16 cellular contexts compared by ENCODE assay signal in the genomic region with DNA sequence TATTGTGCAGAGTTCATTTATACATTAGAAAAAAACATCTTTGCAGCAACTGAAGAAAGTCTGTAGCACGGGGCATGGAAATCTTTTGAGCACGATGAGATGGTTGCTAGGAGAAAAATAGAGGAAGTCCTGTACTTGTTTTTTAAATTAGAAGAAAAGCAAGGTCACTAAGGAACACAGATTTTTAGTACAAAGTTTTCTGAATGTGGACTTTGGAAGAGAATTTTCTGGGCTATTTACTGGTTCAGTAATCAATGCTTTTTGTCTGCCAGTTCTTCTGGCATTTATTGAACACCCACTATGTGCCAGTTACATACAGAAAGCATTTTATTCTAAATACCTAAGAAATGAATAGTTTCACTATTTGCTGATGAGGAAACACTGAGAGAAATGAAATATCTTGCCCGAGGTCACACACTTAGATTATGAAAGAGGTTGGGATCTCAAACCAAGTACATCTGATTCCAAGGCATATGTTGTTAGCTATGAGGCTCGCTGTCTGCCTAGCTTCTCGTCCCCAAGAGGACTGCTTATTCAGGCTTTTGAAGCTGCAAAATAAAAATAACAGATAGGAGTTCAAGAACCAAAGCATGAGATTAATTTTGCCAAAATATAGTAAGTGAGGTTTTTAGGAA. TPM values are rescaled to one million over a fixed set of nuclear protein-coding genes. Genes with fewer than 3 reads are reported as not detected.
DNase-seq lines count a peak whose midpoint lies in the region; ATAC-seq, FAIRE-seq and TF ChIP-seq lines count a peak whose summit lies in the region.
"Had no signal": no experiment of that assay in that cellular context is flagged by ENCODE, and none has a peak within 500 bp of the region (broad histone marks: within the 10 kb centered on the region; RNA-seq: fewer than 3 reads in every experiment).

No MANE protein-coding gene starts in this region.

- FAIRE-seq in endothelial cell of umbilical vein (lab: Jason Lieb, UNC) (no peak), small intestine (lab: Jason Lieb, UNC) (no peak)
- FAIRE-seq: RCC 7860 had no signal

- dilution Hi-C loops in endothelial cell of umbilical vein (cut with MboI; ENCODE audit: extremely low pct_ligation_motif_present, low sequenced_read_pairs) = no loop called here

- no peak for TF ChIP-seq POLR2A in endothelial cell of umbilical vein (IDR thresholded peaks at IDR 0.05; ENCODE audit: low read depth, low read length)

- H3K27me3 ChIP-seq in endothelial cell of umbilical vein (ENCODE audit: control insufficient read depth in 2 of 2, insufficient read depth in 2 of 2, low read length in 2 of 2) = peaks cover 0 to 2% of the 10 kb centered on the region in 2 experiments
- no peaks in the 10 kb centered on the region for H3K27me3 ChIP-seq in small intestine (ENCODE audit: control insufficient read depth in 2 of 2, insufficient read depth in 2 of 2, low read length in 2 of 2)
- no peaks in the 10 kb centered on the region for H3K27me3 ChIP-seq in tibial artery

- H3K9ac ChIP-seq in endothelial cell of umbilical vein (replicated peaks; ENCODE audit: extremely low read depth, insufficient read depth, low read length) = no peak overlapping the region

- intact Hi-C loops in endothelial cell of umbilical vein (cut with micrococcal nuclease) = no loop called here
- intact Hi-C loops in sciatic nerve (cut with DNase I) = no loop called here
- intact Hi-C loops in tibial artery (cut with DNase I; ENCODE audit: low total_unique reads) = no loop called here

- H3K36me3 ChIP-seq in endothelial cell of umbilical vein (ENCODE audit: control insufficient read depth in 2 of 2, extremely low read depth in 1 of 2, insufficient read depth in 2 of 2, low read length in 2 of 2) (no peaks in the 10 kb centered on the region), small intestine (ENCODE audit: control insufficient read depth in 2 of 2, insufficient read depth in 2 of 2, low read length in 2 of 2) (no peaks in the 10 kb centered on the region), tibial artery (no peaks in the 10 kb centered on the region)
- H3K36me3 ChIP-seq: WERI-Rb-1 had no signal

- 59 to 71% (median 64%) methylated on average over 5 of the region's 5 CpGs for WGBS in small intestine, 3 donors

- no peak overlapping the region for H3K27ac ChIP-seq in endothelial cell of umbilical vein (ENCODE audit: insufficient read depth, low read depth, low read length)
- no peak overlapping the region for H3K27ac ChIP-seq in small intestine (ENCODE audit: low read depth in 1 of 2, low read length in 1 of 2)
- H3K27ac ChIP-seq in tibial artery = peak overlapping the region in 1 of 2 donors; percentile 19
- H3K27ac ChIP-seq: WERI-Rb-1 had no signal

- H3K79me2 ChIP-seq in endothelial cell of umbilical vein (ENCODE audit: control insufficient read depth, insufficient read depth, low read length) = no peaks in the 10 kb centered on the region

- CTCF ChIA-PET in endothelial cell of umbilical vein (lab: Charles Lee) = interaction anchor here (1.1 to 1.3 kb wide), 2 partner anchors 129 to 150 kb away, joined by 3 read pairs; no protein-coding TSS in a partner anchor

- H3K9me3 ChIP-seq in endothelial cell of umbilical vein (replicated peaks; ENCODE audit: control insufficient read depth, insufficient read depth, low read length) (no peaks in the 10 kb centered on the region), small intestine (ENCODE audit: control insufficient read depth, low read depth) (no peaks in the 10 kb centered on the region), tibial artery (no peaks in the 10 kb centered on the region)

- no peaks in the 10 kb centered on the region for H3K9me1 ChIP-seq in endothelial cell of umbilical vein (replicated peaks; ENCODE audit: control insufficient read depth, extremely low read depth, insufficient read depth, low read length)

- H3K4me1 ChIP-seq in endothelial cell of umbilical vein (ENCODE audit: control insufficient read depth, extremely low read depth, insufficient read depth, low read length) (no peaks in the 10 kb centered on the region), small intestine (ENCODE audit: control insufficient read depth in 2 of 2, insufficient read depth in 1 of 2, low read depth in 1 of 2, low read length in 1 of 2) (no peaks in the 10 kb centered on the region), tibial artery (peaks cover 0 to 13% (median 1%) of the 10 kb centered on the region in 4 donors)

- no peak overlapping the region for H2AFZ ChIP-seq in endothelial cell of umbilical vein (ENCODE audit: low read depth, low read length)

- POLR2A ChIA-PET in endothelial cell of umbilical vein (lab: Charles Lee) = no interaction called here

- H4K20me1 ChIP-seq in endothelial cell of umbilical vein (replicated peaks; ENCODE audit: control insufficient read depth, extremely low read depth, insufficient read depth, low read length) = no peaks in the 10 kb centered on the region

- ATAC-seq in sciatic nerve (peak; percentile 66), HG02798 (IDR thresholded peaks at IDR 0.05; ENCODE audit: poor library complexity, unreplicated experiment) (no peak)

- BruUV-seq in endothelial cell of umbilical vein (replicated peaks; lab: Mats Ljungman, UMichigan) = no TSS peak

- no peak overlapping the region for H3K4me3 ChIP-seq in endothelial cell of umbilical vein (replicated peaks in 1 of 3; ENCODE audit: insufficient read depth in 1 of 3, low read depth in 1 of 3, low read length in 3 of 3)
- no peak overlapping the region for H3K4me3 ChIP-seq in small intestine (ENCODE audit: low read depth in 1 of 2, low read length in 2 of 2)
- H3K4me3 ChIP-seq in tibial artery = no peak overlapping the region

- H3K4me2 ChIP-seq in endothelial cell of umbilical vein (ENCODE audit: insufficient read depth, low read length) = no peak overlapping the region

- no peak for TF ChIP-seq CTCF in endothelial cell of umbilical vein (IDR thresholded peaks at IDR 0.05; ENCODE audit: extremely low read depth in 1 of 2, insufficient read depth in 1 of 2, low read depth in 1 of 2, low read length in 2 of 2)
- TF ChIP-seq CTCF in tibial artery (IDR thresholded peaks at IDR 0.05) = no peak

- peak; percentile 45 for DNase-seq in GM03348 (ENCODE audit: low spot score)
- peak; percentile 45 for DNase-seq in OCI-M1 (lab: John Stamatoyannopoulos, UW)
- peak; percentile 29 for DNase-seq in endothelial cell of umbilical vein (ENCODE audit: low read depth, low spot score)
- DNase-seq in sciatic nerve (ENCODE audit: low spot score) = no peak
- DNase-seq in RKO (ENCODE audit: low spot score) = no peak
- no peak for DNase-seq in small intestine
- no peak for DNase-seq in tibial artery
- DNase-seq: activated T-cell treated with anti-CD3 and anti-CD28 coated beads for 4 hours; CD4-positive, alpha-beta T cell; effector memory CD4-positive, alpha-beta T cell; hippocampal formation; posterior cingulate gyrus; stimulated activated naive CD4-positive, alpha-beta T cell; WERI-Rb-1 had no signal

TF ChIP-seq in endothelial cell of umbilical vein, 7 proteins besides CTCF, POLR2A, EP300 and RAD21:
- TF ChIP-seq MAX (IDR thresholded peaks at IDR 0.05; ENCODE audit: insufficient read depth, insufficient read length) (no peak), POLR2AphosphoS5 (IDR thresholded peaks at IDR 0.05; ENCODE audit: insufficient read depth, low read depth, low read length) (no peak), GATA2 (IDR thresholded peaks at IDR 0.05; ENCODE audit: insufficient read depth, insufficient read length, low read depth, low read length) (no peak), EZH2 (IDR thresholded peaks at IDR 0.05; ENCODE audit: borderline replicate concordance, low read depth, low read length, severe bottlenecking) (no peak), JUN (IDR thresholded peaks at IDR 0.05; ENCODE audit: borderline replicate concordance, insufficient read depth, insufficient read length, low read depth) (no peak), MYC (IDR thresholded peaks at IDR 0.05; ENCODE audit: low read depth, low read length) (no peak), FOS (IDR thresholded peaks at IDR 0.05; ENCODE audit: borderline replicate concordance, insufficient read depth, low read length) (no peak)

RNA-seq across cellular contexts. Expression of gene MAP3K20, which starts 15.6 kb away (rescaled TPM):
- total RNA-seq in endothelial cell of umbilical vein = 31.5 and 32.0 TPM in 2 replicates
- 6.3 and 7.8 TPM in 2 replicates for polyA plus RNA-seq in endothelial cell of umbilical vein
- polyA plus RNA-seq in endothelial cell of umbilical vein (2011; cell fraction: cytosol; rRNA removed) = 11.0 and 11.9 TPM in 2 replicates
- 9.9 and 12.1 TPM in 2 replicates for polyA plus RNA-seq in endothelial cell of umbilical vein (2011; cell fraction: nucleus; rRNA removed)
- polyA plus RNA-seq in endothelial cell of umbilical vein (2012) = 20.9 and 27.3 TPM in 2 replicates
- polyA minus RNA-seq in endothelial cell of umbilical vein = 17.3 and 22.5 TPM in 2 replicates
- polyA minus RNA-seq in endothelial cell of umbilical vein (2011; cell fraction: cytosol; rRNA and poly(A)+ RNA removed) = 25.4 TPM
- polyA minus RNA-seq in endothelial cell of umbilical vein (2011; cell fraction: nucleus; rRNA and poly(A)+ RNA removed) = 19.8 and 20.5 TPM in 2 replicates
- total RNA-seq in sciatic nerve = 36.2 TPM
- polyA plus RNA-seq in small intestine = 10 to 100 TPM in 1 of 3 donors, 1 to 10 TPM in 2; 2.0 to 21.9 (median 5.1) TPM

Comparison
In these comparisons a context has a peak if more than half of its experiments do, and no peak if none do; other contexts are left out.
1. DNase-seq: peak in GM03348 (single experiment), OCI-M1 (single experiment) and endothelial cell of umbilical vein (single experiment); none in sciatic nerve (single experiment), RKO (single experiment), small intestine (single experiment) and tibial artery (0 of 2).